In the genomic region with DNA sequence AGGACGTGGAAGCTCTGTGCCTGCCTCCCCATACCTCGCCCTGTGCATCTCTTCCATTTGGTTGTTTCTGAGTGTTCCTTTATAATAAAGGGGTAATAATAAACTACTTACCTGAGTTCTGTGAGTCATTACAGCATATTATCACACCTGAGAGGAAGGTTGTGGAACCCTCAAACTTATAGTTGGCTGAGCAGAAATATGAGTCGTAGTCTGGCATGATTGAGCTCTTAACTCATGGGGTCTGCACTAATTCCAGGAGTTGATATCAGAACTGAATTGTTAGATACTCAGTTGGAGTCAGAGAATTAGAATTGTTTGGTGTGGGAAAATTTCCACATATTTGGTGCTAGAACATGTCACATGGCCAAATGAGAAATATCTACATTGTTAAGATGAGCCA, we compare ENCODE assay signal across 19 cellular contexts. TPM values are rescaled to one million over a fixed set of nuclear protein-coding genes. Genes with fewer than 3 reads are reported as not detected.
A peak's percentile ranks its signal among the peaks of the same experiment; 100 is the strongest.
DNase-seq lines count a peak whose midpoint lies in the region; ATAC-seq, FAIRE-seq and TF ChIP-seq lines count a peak whose summit lies in the region.
"Had no signal": no experiment of that assay in that cellular context is flagged by ENCODE, and none has a peak within 500 bp of the region (broad histone marks: within the 10 kb centered on the region; RNA-seq: fewer than 3 reads in every experiment).

No MANE protein-coding gene starts in this region.

- no peak overlapping the region for H3K27ac Mint-ChIP-seq in MCF 10A (ENCODE audit: low read depth, unreplicated experiment)
- H3K27ac Mint-ChIP-seq: CD4-positive, alpha-beta T cell had no signal

- peaks cover 31% of the 10 kb centered on the region for H3K4me1 ChIP-seq in mammary epithelial cell (ENCODE audit: insufficient read depth, low read length)
- H3K4me1 ChIP-seq in RWPE2 (ENCODE audit: insufficient read depth, poor library complexity, severe bottlenecking) = peaks cover 32% of the 10 kb centered on the region
- H3K4me1 ChIP-seq in keratinocyte (ENCODE audit: control insufficient read depth, extremely low read depth, insufficient read depth, low read length) = peaks cover 29% of the 10 kb centered on the region
- H3K4me1 ChIP-seq: A549, Caco-2 had no signal

- WGBS in mammary epithelial cell (ENCODE audit: low coverage, missing lambda C conversion rate) = 42% methylated on average over 3 of the region's 3 CpGs

- peak overlapping the region; percentile 40 for H3K27ac ChIP-seq in mammary epithelial cell (ENCODE audit: insufficient read depth, low read depth, low read length)
- peak overlapping the region; percentile 77 for H3K27ac ChIP-seq in RWPE2 (ENCODE audit: poor library complexity, severe bottlenecking)
- peak overlapping the region; percentile 40 for H3K27ac ChIP-seq in keratinocyte (ENCODE audit: control insufficient read depth, insufficient read depth, low read length)
- H3K27ac ChIP-seq: 22Rv1, A549, C4-2B had no signal

- no peaks in the 10 kb centered on the region for H3K36me3 ChIP-seq in mammary epithelial cell (ENCODE audit: insufficient read depth, low read length)
- H3K36me3 ChIP-seq in RWPE2 (ENCODE audit: low read depth) = no peaks in the 10 kb centered on the region
- no peaks in the 10 kb centered on the region for H3K36me3 ChIP-seq in keratinocyte (ENCODE audit: control insufficient read depth in 2 of 2, extremely low read depth in 1 of 2, insufficient read depth in 2 of 2, low read length in 2 of 2)

- peak; percentile 86 for FAIRE-seq in keratinocyte (lab: Jason Lieb, UNC)
- FAIRE-seq: A549, D721Med, G401.6, GM12892, GM18507 had no signal

- ATAC-seq in RWPE2 (ENCODE audit: low read depth) (peak; percentile 28; the same call in 2 of the 3 replicates), omental fat pad (ENCODE audit: low FRiP score) (no peak)
- ATAC-seq: A549 had no signal

- H3K9me3 ChIP-seq in mammary epithelial cell (replicated peaks; ENCODE audit: insufficient read depth, low read length) (no peaks in the 10 kb centered on the region), RWPE2 (ENCODE audit: severe bottlenecking) (no peaks in the 10 kb centered on the region), keratinocyte (ENCODE audit: control insufficient read depth, low read depth, low read length) (no peaks in the 10 kb centered on the region)
- H3K9me3 ChIP-seq: A549, Caco-2 had no signal

- no peaks in the 10 kb centered on the region for H3K9me3 Mint-ChIP-seq in MCF 10A (ENCODE audit: unreplicated experiment)

- no peaks in the 10 kb centered on the region for H3K9me1 ChIP-seq in keratinocyte (ENCODE audit: control insufficient read depth, extremely low read depth, insufficient read depth, low read length)

- in situ Hi-C loops in mammary epithelial cell (cut with MboI; ENCODE audit: low sequenced_read_pairs in 2 of 2) = no loop called here

- H3K4me3 Mint-ChIP-seq in MCF 10A (ENCODE audit: unreplicated experiment) = no peak overlapping the region
- H3K4me3 Mint-ChIP-seq: CD4-positive, alpha-beta T cell had no signal

- no peaks in the 10 kb centered on the region for H3K36me3 Mint-ChIP-seq in MCF 10A (ENCODE audit: insufficient read depth, unreplicated experiment)

- H3K27me3 ChIP-seq in mammary epithelial cell (ENCODE audit: insufficient read depth, low read length) = no peaks in the 10 kb centered on the region
- no peaks in the 10 kb centered on the region for H3K27me3 ChIP-seq in RWPE2 (ENCODE audit: insufficient read depth, poor library complexity, severe bottlenecking)
- H3K27me3 ChIP-seq in keratinocyte (ENCODE audit: control insufficient read depth, extremely low read depth, insufficient read depth, low read length) = no peaks in the 10 kb centered on the region

- intact Hi-C loops in mammary epithelial cell (cut with micrococcal nuclease) (loop anchor here (5.0 kb wide), 1 partner anchor 57 kb away; no protein-coding TSS in a partner anchor), MCF 10A (cut with micrococcal nuclease) (no loop called here)

- H3K4me3 ChIP-seq in mammary epithelial cell (replicated peaks in 1 of 3; ENCODE audit: insufficient read depth in 1 of 3, low read depth in 2 of 3, low read length in 3 of 3) (no peak overlapping the region), RWPE2 (ENCODE audit: severe bottlenecking) (no peak overlapping the region), keratinocyte (ENCODE audit: control insufficient read depth in 2 of 3, extremely low read depth in 1 of 3, insufficient read depth in 2 of 3, low read depth in 1 of 3, low read length in 3 of 3) (no peak overlapping the region)
- H3K4me3 ChIP-seq: A549 had no signal

- H3K4me2 ChIP-seq in mammary epithelial cell (ENCODE audit: insufficient read depth, low read depth, low read length) = no peak overlapping the region
- H3K4me2 ChIP-seq in keratinocyte (ENCODE audit: control insufficient read depth, extremely low read depth, insufficient read depth, low read depth, low read length) = peak overlapping the region; percentile 10
- H3K4me2 ChIP-seq: A549 had no signal

- dilution Hi-C loops in mammary epithelial cell (cut with HindIII; ENCODE audit: low sequenced_read_pairs) (no loop called here), keratinocyte (cut with MboI; ENCODE audit: extremely low pct_ligation_motif_present, low sequenced_read_pairs) (no loop called here)

- H3K9ac ChIP-seq in mammary epithelial cell (ENCODE audit: insufficient read depth, low read length) (no peak overlapping the region), keratinocyte (ENCODE audit: control insufficient read depth, extremely low read depth, insufficient read depth, low read length) (no peak overlapping the region)

- CTCF ChIA-PET in mammary epithelial cell (lab: Charles Lee; ENCODE audit: low non-redundant PET) (no interaction called here), MCF 10A (lab: Yijun Ruan, JAX) (interaction anchor here (0.7 to 2.2 kb wide), 3 partner anchors 13 to 55 kb away, joined by 3 to 10 read pairs (median 6); no protein-coding TSS in a partner anchor)

- H4K20me1 ChIP-seq in mammary epithelial cell (ENCODE audit: insufficient read depth, low read length) (no peaks in the 10 kb centered on the region), keratinocyte (ENCODE audit: control insufficient read depth, extremely low read depth, insufficient read depth, low read length) (no peaks in the 10 kb centered on the region)

- no peaks in the 10 kb centered on the region for H3K79me2 ChIP-seq in mammary epithelial cell (ENCODE audit: insufficient read depth, low read length)
- no peaks in the 10 kb centered on the region for H3K79me2 ChIP-seq in keratinocyte (ENCODE audit: control insufficient read depth, insufficient read depth, low read length)

- BruUV-seq in mammary epithelial cell (replicated peaks; lab: Mats Ljungman, UMichigan) (no TSS peak), MCF 10A (replicated peaks; lab: Mats Ljungman, UMichigan) (no TSS peak)

- H3K4me1 Mint-ChIP-seq in MCF 10A (ENCODE audit: insufficient read depth, unreplicated experiment) = no peaks in the 10 kb centered on the region

- no peaks in the 10 kb centered on the region for H3K27me3 Mint-ChIP-seq in MCF 10A (ENCODE audit: insufficient read depth, unreplicated experiment)
- H3K27me3 Mint-ChIP-seq: CD4-positive, alpha-beta T cell had no signal

- DNase-seq in mammary epithelial cell (peak; percentile 64), MCF 10A (ENCODE audit: unreplicated experiment) (no peak), RWPE2 (ENCODE audit: low spot score) (no peak), keratinocyte (ENCODE audit: low read depth, low spot score) (no peak), NCI-H187 treated with DMSO at 0.1 percent for 48 hours (lab: John Stamatoyannopoulos, UW) (no peak), omental fat pad (ENCODE audit: low spot score) (no peak)
- DNase-seq in activated CD4-positive, alpha-beta T cell treated with anti-CD3 and anti-CD28 coated beads for 48 hours = no peak
- DNase-seq: AML-193; Caco-2; CD4-positive, alpha-beta T cell; GOT3; H7 had no signal

- H2AFZ ChIP-seq in mammary epithelial cell (ENCODE audit: low read depth, low read length) (no peak overlapping the region), keratinocyte (ENCODE audit: control insufficient read depth, low read length) (no peak overlapping the region)

- POLR2A ChIA-PET in MCF 10A (lab: Yijun Ruan, JAX) = interaction anchor here (0.6 to 0.7 kb wide), 2 partner anchors 55 to 1425 kb away, joined by 3 read pairs; no protein-coding TSS in a partner anchor

- TF ChIP-seq CTCF in mammary epithelial cell (conservative IDR thresholded peaks at IDR 0.05 in 1 of 2, IDR thresholded peaks at IDR 0.05 in 1 of 2; ENCODE audit: extremely low read depth in 1 of 2, insufficient read depth in 1 of 2, low read depth in 1 of 2, low read length in 2 of 2) (no peak), MCF 10A (IDR thresholded peaks at IDR 0.05; ENCODE audit: unreplicated experiment) (no peak), RWPE2 (IDR thresholded peaks at IDR 0.05; ENCODE audit: poor library complexity, severe bottlenecking) (no peak), keratinocyte (optimal IDR thresholded peaks at IDR 0.05 in 1 of 3, IDR thresholded peaks at IDR 0.05 in 1 of 3, conservative IDR thresholded peaks at IDR 0.05 in 1 of 3; ENCODE audit: extremely low read depth in 1 of 3, insufficient read depth in 2 of 3, low read length in 3 of 3) (no peak), omental fat pad (IDR thresholded peaks at IDR 0.05) (no peak)

RNA-seq across cellular contexts. Expression of gene HTR2A, which starts 52.4 kb away (rescaled TPM):
- total RNA-seq in mammary epithelial cell (under 1 TPM in 1 of 2 donors, not detected in 1; 0.33 TPM), MCF 10A (2022) (not detected in 2 replicates), omental fat pad (1 to 10 TPM in 1 of 4 donors, under 1 TPM in 3; 0.16 to 1.2 (median 0.55) TPM)
- polyA plus RNA-seq in mammary epithelial cell (not detected), keratinocyte (not detected in 3 replicates)
- polyA minus RNA-seq in mammary epithelial cell (not detected), keratinocyte (not detected in 3 replicates)
- not detected for polyA plus RNA-seq in keratinocyte (2011; ENCODE audit: low read depth)
- polyA plus RNA-seq in keratinocyte (2011; cell fraction: cytosol; rRNA removed) = not detected in 2 replicates
- polyA plus RNA-seq in keratinocyte (2011; cell fraction: nucleus; rRNA removed) = not detected in 2 replicates
- not detected in 2 replicates for polyA plus RNA-seq in keratinocyte (2012; ENCODE audit: low replicate concordance)
- not detected for polyA minus RNA-seq in keratinocyte (2011; cell fraction: cytosol; rRNA and poly(A)+ RNA removed)
- not detected in 2 replicates for polyA minus RNA-seq in keratinocyte (2011; cell fraction: nucleus; rRNA and poly(A)+ RNA removed)
- total RNA-seq: Caco-2; CD4-positive, alpha-beta T cell; H7 had no signal
- polyA plus RNA-seq: A549 had no signal
